ENCODE assay signal across 26 cellular contexts in genomic region chr11:10374386-10374785, GRCh38.
"Had no signal": no experiment of that assay in that cellular context is flagged by ENCODE, and none has a peak within 500 bp of the region (broad histone marks: within the 10 kb centered on the region; RNA-seq: fewer than 3 reads in every experiment).

No MANE protein-coding gene starts in this region.

- H3K4me3 ChIP-seq: left ventricle myocardium inferior, spleen, suprapubic skin, tibial artery had no signal

- DNase-seq: activated CD4-positive, alpha-beta T cell treated with anti-CD3 and anti-CD28 coated beads for 4 hours; activated CD4-positive, alpha-beta T cell treated with anti-CD3 and anti-CD28 coated beads, Interleukin-2, amount 50 U/mL, for 4 hours; activated effector memory CD4-positive, alpha-beta T cell treated with Interleukin-2 at 50 U/mL for 16 hours; activated naive CD4-positive, alpha-beta T cell treated with Interleukin-2 at 50 U/mL for 16 hours; activated naive CD8-positive, alpha-beta T cell treated with anti-CD3 and anti-CD28 coated beads for 36 hours; activated T-cell treated with anti-CD3 and anti-CD28 coated beads for 4 hours; activated T-cell treated with anti-CD3 and anti-CD28 coated beads, Interleukin-2, amount 50 U/mL, for 72 hours; caudate nucleus; cortex of kidney; effector memory CD8-positive, alpha-beta T cell; erythroblast; foreskin melanocyte; left ventricle myocardium inferior; naive B cell; nucleus accumbens; right cardiac atrium; spleen; stimulated activated naive CD4-positive, alpha-beta T cell; T-helper 1 cell; tibial artery had no signal

- H3K36me3 ChIP-seq: left ventricle myocardium inferior, spleen, suprapubic skin, tibial artery had no signal

- H3K9me3 Mint-ChIP-seq: activated naive CD8-positive, alpha-beta T cell treated with anti-CD3 and anti-CD28 coated beads for 36 hours; activated T-cell treated with anti-CD3 and anti-CD28 coated beads, Interleukin-2, amount 50 U/mL, for 72 hours; effector memory CD8-positive, alpha-beta T cell; mesothelial cell of epicardium; naive B cell; neural crest cell; T-helper 2 cell treated with Interferon-gamma antibody and Interleukin-4, amounts not matched to agents 5 μg/mL and 100 μg/mL, for 36 hours had no signal

- FAIRE-seq: islet of Langerhans had no signal

- H3K4me3 Mint-ChIP-seq: activated naive CD8-positive, alpha-beta T cell treated with anti-CD3 and anti-CD28 coated beads for 36 hours; activated T-cell treated with anti-CD3 and anti-CD28 coated beads, Interleukin-2, amount 50 U/mL, for 72 hours; effector memory CD8-positive, alpha-beta T cell; mesothelial cell of epicardium; naive B cell; neural crest cell; T-helper 2 cell treated with Interferon-gamma antibody and Interleukin-4, amounts not matched to agents 5 μg/mL and 100 μg/mL, for 36 hours had no signal

- H3K27me3 ChIP-seq: suprapubic skin, tibial artery had no signal

- H3K27ac ChIP-seq: left ventricle myocardium inferior, spleen, suprapubic skin, tibial artery, VCaP had no signal

- ATAC-seq: effector memory CD8-positive, alpha-beta T cell; right cardiac atrium had no signal

- H3K9me3 ChIP-seq: left ventricle myocardium inferior, spleen, suprapubic skin, tibial artery had no signal

- H3K4me1 Mint-ChIP-seq: activated naive CD8-positive, alpha-beta T cell treated with anti-CD3 and anti-CD28 coated beads for 36 hours; naive B cell had no signal

- H3K27ac Mint-ChIP-seq: activated naive CD8-positive, alpha-beta T cell treated with anti-CD3 and anti-CD28 coated beads for 36 hours; activated T-cell treated with anti-CD3 and anti-CD28 coated beads, Interleukin-2, amount 50 U/mL, for 72 hours; effector memory CD8-positive, alpha-beta T cell; mesothelial cell of epicardium; T-helper 2 cell treated with Interferon-gamma antibody and Interleukin-4, amounts not matched to agents 5 μg/mL and 100 μg/mL, for 36 hours had no signal

- H3K36me3 Mint-ChIP-seq: activated naive CD8-positive, alpha-beta T cell treated with anti-CD3 and anti-CD28 coated beads for 36 hours; mesothelial cell of epicardium; naive B cell had no signal
